ENCODE assay signal across 8 cellular contexts in the genomic region with DNA sequence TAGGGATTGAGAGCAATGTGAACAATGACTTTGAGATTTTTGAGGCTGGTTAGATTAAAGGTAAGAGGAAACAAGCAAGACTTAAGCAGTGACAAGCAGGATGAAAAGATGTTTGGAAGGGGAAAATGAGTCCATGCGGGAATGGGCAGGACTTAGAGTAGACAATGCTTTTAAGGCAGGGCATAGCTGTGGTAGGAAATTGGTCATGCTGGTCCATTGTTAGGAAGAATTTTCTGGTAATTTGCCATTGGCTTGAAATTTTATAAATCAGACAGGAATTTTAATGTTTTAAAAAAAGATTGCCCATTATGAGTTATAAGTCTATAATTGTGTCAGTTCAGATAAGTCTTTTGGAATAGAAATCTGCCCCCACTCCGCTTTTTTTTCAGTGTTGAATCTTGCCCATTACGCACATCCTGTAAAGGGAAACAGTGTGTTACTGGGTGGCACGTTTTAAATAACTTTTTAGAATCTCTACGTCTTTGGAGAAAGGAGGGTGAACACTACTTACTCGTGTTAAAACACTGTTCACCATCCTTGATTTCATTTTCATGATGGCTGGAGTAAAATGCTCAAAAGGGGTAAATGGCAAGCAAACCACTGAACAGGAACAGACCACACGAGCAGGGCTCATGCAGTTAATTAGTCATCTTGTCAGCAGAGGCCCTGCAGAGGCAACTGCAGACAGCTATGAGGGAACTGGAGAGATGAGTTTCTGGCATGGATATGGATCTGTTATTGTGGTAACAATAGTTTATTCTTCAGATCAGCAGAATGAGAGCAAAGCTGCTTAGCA. TPM values are rescaled to one million over a fixed set of nuclear protein-coding genes. Genes with fewer than 3 reads are reported as not detected.
A peak's percentile ranks its signal among the peaks of the same experiment; 100 is the strongest.
DNase-seq lines count a peak whose midpoint lies in the region; ATAC-seq, FAIRE-seq and TF ChIP-seq lines count a peak whose summit lies in the region.

No MANE protein-coding gene starts in this region.

- TF ChIP-seq POLR2A in HepG2 (IDR thresholded peaks at IDR 0.05; ENCODE audit: insufficient read depth in 1 of 2, low read depth in 2 of 2, low read length in 2 of 2) = no peak

- H3K9ac ChIP-seq in liver (ENCODE audit: low read depth in 1 of 2, low read length in 2 of 2) (no peak overlapping the region), HepG2 (ENCODE audit: insufficient read depth, low read depth, low read length) (no peak overlapping the region)

- H2AFZ ChIP-seq in HepG2 (ENCODE audit: low read length) = no peak overlapping the region

- H3K4me2 ChIP-seq in HepG2 (ENCODE audit: low read depth, low read length) = no peak overlapping the region

- H3K27ac ChIP-seq in liver (ENCODE audit: low read depth in 1 of 2, low read length in 2 of 2) = peak overlapping the region; percentile 39 to 74
- no peak overlapping the region for H3K27ac ChIP-seq in HepG2 (ENCODE audit: extremely low read length, insufficient read depth, low read length)

- 71% methylated on average over 7 of the region's 7 CpGs for WGBS in liver
- WGBS in HepG2 (ENCODE audit: low lambda C conversion rate) = 91% methylated on average over 7 of the region's 7 CpGs

- H3K36me3 ChIP-seq in liver (ENCODE audit: control insufficient read depth in 4 of 4, insufficient read depth in 3 of 4, low read depth in 1 of 4, low read length in 3 of 4) (no peaks in the 10 kb centered on the region), HepG2 (replicated peaks in 1 of 2; ENCODE audit: control insufficient read depth in 1 of 2, insufficient read depth in 2 of 2, low read length in 2 of 2) (no peaks in the 10 kb centered on the region; a peak in 1 of 5 replicates), mucosa of descending colon (ENCODE audit: low read depth) (no peaks in the 10 kb centered on the region)

- no TSS peak for BruUV-seq in HepG2 (replicated peaks; lab: Mats Ljungman, UMichigan)

- H3K4me3 ChIP-seq in liver (ENCODE audit: low read depth in 1 of 3, low read length in 3 of 3) (no peak overlapping the region), HepG2 (replicated peaks in 1 of 3; ENCODE audit: insufficient read depth in 1 of 3, low read depth in 2 of 3, low read length in 3 of 3) (no peak overlapping the region), mucosa of descending colon (no peak overlapping the region)

- in situ Hi-C loops in HepG2 (cut with HindIII; ENCODE audit: extremely low pct_ligation_motif_present, low pct_unique_long_range_greater_than_20kb) = no loop called here

- FAIRE-seq in HepG2 (lab: Jason Lieb, UNC) = no peak

- DNase-seq in HepG2 (ENCODE audit: low spot score) = no peak
- DNase-seq in NOMO-1 (lab: John Stamatoyannopoulos, UW; ENCODE audit: unreplicated experiment in 2 of 2) = peak; percentile 69 to 85
- peak; percentile 51 for DNase-seq in dedifferentiated amniotic fluid mesenchymal stem cell (ENCODE audit: extremely low spot score)
- no peak for DNase-seq in mucosa of descending colon
- no peak for DNase-seq in ureter (ENCODE audit: low spot score)
- DNase-seq in activated CD8-positive, alpha-beta memory T cell treated with anti-CD3 and anti-CD28 coated beads, Interleukin-2, amount 50 U/mL, for 4 hours = no peak

- CTCF ChIA-PET in HepG2 (lab: Yijun Ruan, JAX; ENCODE audit: low intra/inter-chr PET ratio, low total read pairs) = no interaction called here

- POLR2A ChIA-PET in HepG2 (lab: Yijun Ruan, JAX) = no interaction called here

- TF ChIP-seq RAD21 in liver (IDR thresholded peaks at IDR 0.05) (no peak), HepG2 (CRISPR knock-in tag; IDR thresholded peaks at IDR 0.05) (no peak)

- TF ChIP-seq EP300 in HepG2 (IDR thresholded peaks at IDR 0.05; ENCODE audit: low read depth in 2 of 2, low read length in 2 of 2) (no peak), HepG2 (CRISPR knock-in tag; IDR thresholded peaks at IDR 0.05; ENCODE audit: borderline replicate concordance) (no peak)

- H3K4me1 ChIP-seq in liver (ENCODE audit: control insufficient read depth in 4 of 4, insufficient read depth in 4 of 4, low read length in 3 of 4) (peaks cover 0 to 2% (median 0%) of the 10 kb centered on the region in 4 donors), HepG2 (ENCODE audit: insufficient read depth, low read length) (no peaks in the 10 kb centered on the region), mucosa of descending colon (ENCODE audit: low read depth) (no peaks in the 10 kb centered on the region)

- TF ChIP-seq CTCF in liver (IDR thresholded peaks at IDR 0.05; ENCODE audit: low read depth, low read length, missing input control) (no peak), HepG2 (CRISPR knock-in tag; IDR thresholded peaks at IDR 0.05) (no peak), mucosa of descending colon (IDR thresholded peaks at IDR 0.05) (no peak)

- H4K20me1 ChIP-seq in HepG2 (ENCODE audit: insufficient read depth, low read length) = no peaks in the 10 kb centered on the region; the same call in 1 of the 2 replicates

- intact Hi-C loops in HepG2 (cut with micrococcal nuclease; ENCODE audit: unreplicated experiment) = no loop called here
- intact Hi-C loops in mucosa of descending colon (cut with DNase I, micrococcal nuclease) = no loop called here

- no peaks in the 10 kb centered on the region for H3K27me3 ChIP-seq in liver (ENCODE audit: control insufficient read depth in 4 of 4, insufficient read depth in 4 of 4, low read length in 3 of 4)
- H3K27me3 ChIP-seq in HepG2 (ENCODE audit: control insufficient read depth in 1 of 2, insufficient read depth in 2 of 2, low read length in 2 of 2) = no peaks in the 10 kb centered on the region

- no peaks in the 10 kb centered on the region for H3K79me2 ChIP-seq in HepG2 (ENCODE audit: insufficient read depth, low read length)

- ATAC-seq in HepG2 (no peak), HG02852 (IDR thresholded peaks at IDR 0.05; ENCODE audit: unreplicated experiment) (peak; percentile 81), mucosa of descending colon (peak; percentile 69)

- H3K9me3 ChIP-seq in liver (ENCODE audit: control insufficient read depth in 4 of 4, low read length in 3 of 4) (no peaks in the 10 kb centered on the region), HepG2 (ENCODE audit: low read length) (no peaks in the 10 kb centered on the region), mucosa of descending colon (no peaks in the 10 kb centered on the region)

TF ChIP-seq in liver, 16 proteins besides CTCF, POLR2A, EP300 and RAD21 (continues in another document):
- TF ChIP-seq NR2F2 (IDR thresholded peaks at IDR 0.05) (no peak), RXRA (IDR thresholded peaks at IDR 0.05) (no peak), FOXA2 (IDR thresholded peaks at IDR 0.05) (no peak)
- TF ChIP-seq, protein P1, sequence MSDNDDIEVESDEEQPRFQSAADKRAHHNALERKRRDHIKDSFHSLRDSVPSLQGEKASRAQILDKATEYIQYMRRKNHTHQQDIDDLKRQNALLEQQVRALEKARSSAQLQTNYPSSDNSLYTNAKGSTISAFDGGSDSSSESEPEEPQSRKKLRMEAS (IDR thresholded peaks at IDR 0.05) = no peak
- TF ChIP-seq, protein P2, sequence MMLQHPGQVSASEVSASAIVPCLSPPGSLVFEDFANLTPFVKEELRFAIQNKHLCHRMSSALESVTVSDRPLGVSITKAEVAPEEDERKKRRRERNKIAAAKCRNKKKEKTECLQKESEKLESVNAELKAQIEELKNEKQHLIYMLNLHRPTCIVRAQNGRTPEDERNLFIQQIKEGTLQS (IDR thresholded peaks at IDR 0.05) = no peak

TF ChIP-seq in HepG2, 621 proteins besides CTCF, POLR2A, EP300 and RAD21 (continues in another document):
- TF ChIP-seq ELF4 (CRISPR knock-in tag; IDR thresholded peaks at IDR 0.05; ENCODE audit: borderline replicate concordance) (no peak), ZNF224 (CRISPR knock-in tag; IDR thresholded peaks at IDR 0.05) (no peak), SOX6 (IDR thresholded peaks at IDR 0.05) (no peak), SOX6 (CRISPR knock-in tag; IDR thresholded peaks at IDR 0.05) (no peak), CHCHD3 (CRISPR knock-in tag; IDR thresholded peaks at IDR 0.05) (no peak)
- TF ChIP-seq, protein P3, sequence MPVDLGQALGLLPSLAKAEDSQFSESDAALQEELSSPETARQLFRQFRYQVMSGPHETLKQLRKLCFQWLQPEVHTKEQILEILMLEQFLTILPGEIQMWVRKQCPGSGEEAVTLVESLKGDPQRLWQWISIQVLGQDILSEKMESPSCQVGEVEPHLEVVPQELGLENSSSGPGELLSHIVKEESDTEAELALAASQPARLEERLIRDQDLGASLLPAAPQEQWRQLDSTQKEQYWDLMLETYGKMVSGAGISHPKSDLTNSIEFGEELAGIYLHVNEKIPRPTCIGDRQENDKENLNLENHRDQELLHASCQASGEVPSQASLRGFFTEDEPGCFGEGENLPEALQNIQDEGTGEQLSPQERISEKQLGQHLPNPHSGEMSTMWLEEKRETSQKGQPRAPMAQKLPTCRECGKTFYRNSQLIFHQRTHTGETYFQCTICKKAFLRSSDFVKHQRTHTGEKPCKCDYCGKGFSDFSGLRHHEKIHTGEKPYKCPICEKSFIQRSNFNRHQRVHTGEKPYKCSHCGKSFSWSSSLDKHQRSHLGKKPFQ (CRISPR knock-in tag; IDR thresholded peaks at IDR 0.05; ENCODE audit: insufficient replicate concordance) = no peak

RNA-seq across cellular contexts. Expression of gene SWAP70, which starts 25.0 kb away (rescaled TPM):
- 1 to 10 TPM; 7.3 to 8.4 TPM for total RNA-seq in liver
- polyA plus RNA-seq in liver = 1 to 10 TPM; 4.0 to 4.3 TPM
- 8.7 and 14.9 TPM in 2 replicates for total RNA-seq in HepG2 (2016; rRNA removed; fragmentation: Illumina TruSeq; extraction: Trizol)
- 6.5 TPM in 2 replicates for total RNA-seq in HepG2 (2016; cell fraction: cytosol; rRNA removed; fragmentation: Illumina TruSeq; extraction: Trizol; ENCODE audit: low read depth)
- total RNA-seq in HepG2 (2016; cell fraction: insoluble cytoplasmic fraction; rRNA removed; fragmentation: Illumina TruSeq; extraction: Trizol) = 9.1 and 14.4 TPM in 2 replicates
- total RNA-seq in HepG2 (2016; cell fraction: membrane; rRNA removed; fragmentation: Illumina TruSeq; extraction: Trizol) = 5.1 and 5.8 TPM in 2 replicates
- 8.1 and 8.8 TPM in 2 replicates for total RNA-seq in HepG2 (2016; cell fraction: nucleus; rRNA removed; fragmentation: Illumina TruSeq; extraction: Trizol)
- polyA plus RNA-seq in HepG2 (2011; rRNA removed) = 4.2 and 4.6 TPM in 2 replicates
- polyA plus RNA-seq in HepG2 (2011; cell fraction: cytosol; rRNA removed) = 3.2 and 5.0 TPM in 2 replicates
- 1.5 and 2.5 TPM in 2 replicates for polyA plus RNA-seq in HepG2 (2011; cell fraction: nucleus; rRNA removed)
- polyA plus RNA-seq in HepG2 (2012) = 7.2 and 7.3 TPM in 2 replicates
- polyA plus RNA-seq in HepG2 (2016; cell fraction: cytosol; fragmentation: Illumina TruSeq; extraction: Trizol; ENCODE audit: low read depth) = 0.50 and 0.55 TPM in 2 replicates
- 14.4 and 14.9 TPM in 2 replicates for polyA plus RNA-seq in HepG2 (2016; cell fraction: insoluble cytoplasmic fraction; fragmentation: Illumina TruSeq; extraction: Trizol; ENCODE audit: low read depth)
- polyA plus RNA-seq in HepG2 (2016; cell fraction: membrane; fragmentation: Illumina TruSeq; extraction: Trizol; ENCODE audit: low read depth) = 1.9 and 2.0 TPM in 2 replicates
- polyA plus RNA-seq in HepG2 (2016; cell fraction: nucleus; fragmentation: Illumina TruSeq; extraction: Trizol; ENCODE audit: insufficient read depth, low read depth) = 8.0 and 8.5 TPM in 2 replicates
- polyA minus RNA-seq in HepG2 (2011; rRNA and poly(A)+ RNA removed; ENCODE audit: low replicate concordance) = 4.9 and 17.3 TPM in 2 replicates
- 5.2 and 6.8 TPM in 2 replicates for polyA minus RNA-seq in HepG2 (2011; cell fraction: cytosol; rRNA and poly(A)+ RNA removed)
- 5.4 and 6.7 TPM in 2 replicates for polyA minus RNA-seq in HepG2 (2011; cell fraction: nucleus; rRNA and poly(A)+ RNA removed)
- 10 to 100 TPM; 16.0 to 29.1 (median 19.7) TPM for total RNA-seq in mucosa of descending colon
- total RNA-seq in ureter = 49.0 TPM

Comparison
In these comparisons a context has a peak if more than half of its experiments do, and no peak if none do; other contexts are left out.
1. DNase-seq: peak in NOMO-1 (2 of 2) and dedifferentiated amniotic fluid mesenchymal stem cell (single experiment); none in HepG2 (single experiment), mucosa of descending colon (0 of 3), ureter (single experiment) and activated CD8-positive, alpha-beta memory T cell treated with anti-CD3 and anti-CD28 coated beads, Interleukin-2, amount 50 U/mL, for 4 hours (single experiment).